ENCODE assay signal across 15 cellular contexts in genomic region chr2:233062946-233063268, GRCh38. TPM values are rescaled to one million over a fixed set of nuclear protein-coding genes. Genes with fewer than 3 reads are reported as not detected.
A peak's percentile ranks its signal among the peaks of the same experiment; 100 is the strongest.
DNase-seq lines count a peak whose midpoint lies in the region; ATAC-seq lines count a peak whose summit lies in the region.
"Had no signal": no experiment of that assay in that cellular context is flagged by ENCODE, and none has a peak within 500 bp of the region (broad histone marks: within the 10 kb centered on the region; RNA-seq: fewer than 3 reads in every experiment).

No MANE protein-coding gene starts in this region.

- H3K9me3 ChIP-seq in mononuclear cell (ENCODE audit: low read depth, low read length) (no peaks in the 10 kb centered on the region), MG63 (no peaks in the 10 kb centered on the region)

- ATAC-seq in stimulated activated naive CD8-positive, alpha-beta T cell treated with anti-CD3 and anti-CD28 coated beads, Interleukin-15, Interleukin-2, amounts not matched to agents 100 U/mL and 50 U/mL, for 24 hours = no peak
- no peak for ATAC-seq in GM21619 (IDR thresholded peaks at IDR 0.05; ENCODE audit: unreplicated experiment)
- no peak for ATAC-seq in GM21576 (IDR thresholded peaks at IDR 0.05; ENCODE audit: unreplicated experiment)

- H3K4me3 Mint-ChIP-seq in stimulated activated naive CD8-positive, alpha-beta T cell treated with anti-CD3 and anti-CD28 coated beads, Interleukin-15, Interleukin-2, amounts not matched to agents 100 ng/mL and 50 ng/mL, for 24 hours = peak overlapping the region; percentile 87
- H3K4me3 Mint-ChIP-seq in activated T-helper 1 cell treated with anti-CD3 and anti-CD28 coated beads, Interleukin-12 subunit alpha, Interleukin-12 subunit beta, Interleukin-2, Interleukin-4 antibody, amounts not matched to agents 30 ng/mL and 10 ng/mL and 1 ng/mL, durations not matched to agents 14 hours and 24 hours and 36 hours = peak overlapping the region; percentile 97

- no peaks in the 10 kb centered on the region for H3K36me3 ChIP-seq in MG63

- H3K9me3 Mint-ChIP-seq in stimulated activated naive CD8-positive, alpha-beta T cell treated with anti-CD3 and anti-CD28 coated beads, Interleukin-15, Interleukin-2, amounts not matched to agents 100 ng/mL and 50 ng/mL, for 24 hours = no peaks in the 10 kb centered on the region
- no peaks in the 10 kb centered on the region for H3K9me3 Mint-ChIP-seq in activated T-helper 1 cell treated with anti-CD3 and anti-CD28 coated beads, Interleukin-12 subunit alpha, Interleukin-12 subunit beta, Interleukin-2, Interleukin-4 antibody, amounts not matched to agents 30 ng/mL and 10 ng/mL and 1 ng/mL, durations not matched to agents 14 hours and 24 hours and 36 hours

- H3K27ac Mint-ChIP-seq in stimulated activated naive CD8-positive, alpha-beta T cell treated with anti-CD3 and anti-CD28 coated beads, Interleukin-15, Interleukin-2, amounts not matched to agents 100 ng/mL and 50 ng/mL, for 24 hours = peak overlapping the region; percentile 79
- peak overlapping the region; percentile 99 for H3K27ac Mint-ChIP-seq in activated T-helper 1 cell treated with anti-CD3 and anti-CD28 coated beads, Interleukin-12 subunit alpha, Interleukin-12 subunit beta, Interleukin-2, Interleukin-4 antibody, amounts not matched to agents 30 ng/mL and 10 ng/mL and 1 ng/mL, durations not matched to agents 14 hours and 24 hours and 36 hours

- peaks cover 28% of the 10 kb centered on the region for H3K36me3 Mint-ChIP-seq in stimulated activated naive CD8-positive, alpha-beta T cell treated with anti-CD3 and anti-CD28 coated beads, Interleukin-15, Interleukin-2, amounts not matched to agents 100 ng/mL and 50 ng/mL, for 24 hours (ENCODE audit: low read depth)
- H3K36me3 Mint-ChIP-seq in activated T-helper 1 cell treated with anti-CD3 and anti-CD28 coated beads, Interleukin-12 subunit alpha, Interleukin-12 subunit beta, Interleukin-2, Interleukin-4 antibody, amounts not matched to agents 30 ng/mL and 10 ng/mL and 1 ng/mL, durations not matched to agents 14 hours and 24 hours and 36 hours (ENCODE audit: low read depth) = peaks cover 27% of the 10 kb centered on the region

- H3K27me3 Mint-ChIP-seq in stimulated activated naive CD8-positive, alpha-beta T cell treated with anti-CD3 and anti-CD28 coated beads, Interleukin-15, Interleukin-2, amounts not matched to agents 100 ng/mL and 50 ng/mL, for 24 hours = no peaks in the 10 kb centered on the region
- H3K27me3 Mint-ChIP-seq in activated T-helper 1 cell treated with anti-CD3 and anti-CD28 coated beads, Interleukin-12 subunit alpha, Interleukin-12 subunit beta, Interleukin-2, Interleukin-4 antibody, amounts not matched to agents 30 ng/mL and 10 ng/mL and 1 ng/mL, durations not matched to agents 14 hours and 24 hours and 36 hours (ENCODE audit: insufficient read depth) = no peaks in the 10 kb centered on the region

- peaks cover 76% of the 10 kb centered on the region for H3K4me1 Mint-ChIP-seq in stimulated activated naive CD8-positive, alpha-beta T cell treated with anti-CD3 and anti-CD28 coated beads, Interleukin-15, Interleukin-2, amounts not matched to agents 100 ng/mL and 50 ng/mL, for 24 hours (ENCODE audit: low read depth)
- H3K4me1 Mint-ChIP-seq in activated T-helper 1 cell treated with anti-CD3 and anti-CD28 coated beads, Interleukin-12 subunit alpha, Interleukin-12 subunit beta, Interleukin-2, Interleukin-4 antibody, amounts not matched to agents 30 ng/mL and 10 ng/mL and 1 ng/mL, durations not matched to agents 14 hours and 24 hours and 36 hours (ENCODE audit: low read depth) = peaks cover 59% of the 10 kb centered on the region

- intact Hi-C loops in activated T-helper 1 cell treated with anti-CD3 and anti-CD28 coated beads, Interleukin-12 subunit alpha, Interleukin-12 subunit beta, Interleukin-2, Interleukin-4 antibody, amounts not matched to agents 30 ng/mL and 10 ng/mL and 1 ng/mL, durations not matched to agents 14 hours and 24 hours and 36 hours (cut with micrococcal nuclease) = no loop called here

- H3K4me3 ChIP-seq in mononuclear cell (ENCODE audit: low read length) (peak overlapping the region; percentile 97), MG63 (no peak overlapping the region)
- H3K4me3 ChIP-seq: K562 had no signal

- DNase-seq in stimulated activated naive CD8-positive, alpha-beta T cell treated with anti-CD3 and anti-CD28 coated beads, Interleukin-15, Interleukin-2, amounts not matched to agents 100 U/mL and 50 U/mL, for 24 hours = no peak
- DNase-seq in activated T-helper 1 cell treated with anti-CD3 and anti-CD28 coated beads, Interleukin-12 subunit alpha, Interleukin-12 subunit beta, Interleukin-2, Interleukin-4 antibody, amounts not matched to agents 30 ng/mL and 10 ng/mL and 1 ng/mL, durations not matched to agents 14 hours and 24 hours and 36 hours (ENCODE audit: low spot score) = no peak
- DNase-seq in activated gamma-delta T cell (lab: John Stamatoyannopoulos, UW) (no peak), MG63 (no peak)
- DNase-seq: HCEC 1CT, NCI-H2081 treated with DMSO at 0.1 percent for 48 hours had no signal

- no peaks in the 10 kb centered on the region for H3K27me3 ChIP-seq in mononuclear cell (ENCODE audit: insufficient read depth, low read length)
- no peaks in the 10 kb centered on the region for H3K27me3 ChIP-seq in MG63

- peaks cover 70% of the 10 kb centered on the region for H3K4me1 ChIP-seq in mononuclear cell (ENCODE audit: insufficient read depth, low read length)

RNA-seq across cellular contexts. Expression of gene INPP5D, which starts 2.8 kb away (rescaled TPM):
- total RNA-seq in activated T-helper 1 cell treated with anti-CD3 and anti-CD28 coated beads, Interleukin-12 subunit alpha, Interleukin-12 subunit beta, Interleukin-2, Interleukin-4 antibody, amounts not matched to agents 30 ng/mL and 10 ng/mL and 1 ng/mL, durations not matched to agents 14 hours and 24 hours and 36 hours = 60.9 and 61.2 TPM in 2 replicates
- total RNA-seq in mononuclear cell = 122 TPM
- not detected in 2 replicates for total RNA-seq in MG63 (2014; rRNA removed; shearing (Covaris generic); ENCODE audit: low replicate concordance)

RNA-seq across cellular contexts. Expression of gene NEU2, which starts 30.4 kb away (rescaled TPM):
- not detected in 2 replicates for total RNA-seq in activated T-helper 1 cell treated with anti-CD3 and anti-CD28 coated beads, Interleukin-12 subunit alpha, Interleukin-12 subunit beta, Interleukin-2, Interleukin-4 antibody, amounts not matched to agents 30 ng/mL and 10 ng/mL and 1 ng/mL, durations not matched to agents 14 hours and 24 hours and 36 hours
- total RNA-seq in mononuclear cell = not detected
- not detected in 2 replicates for total RNA-seq in MG63 (2014; rRNA removed; shearing (Covaris generic); ENCODE audit: low replicate concordance)
- total RNA-seq: dermis microvascular lymphatic vessel endothelial cell, K562, lung microvascular endothelial cell, renal cortical epithelial cell, urinary bladder had no signal

RNA-seq across cellular contexts. Expression of gene NGEF, which starts 49.9 kb away (rescaled TPM):
- 0.21 TPM in 1 of 2 replicates, not detected in the other for total RNA-seq in activated T-helper 1 cell treated with anti-CD3 and anti-CD28 coated beads, Interleukin-12 subunit alpha, Interleukin-12 subunit beta, Interleukin-2, Interleukin-4 antibody, amounts not matched to agents 30 ng/mL and 10 ng/mL and 1 ng/mL, durations not matched to agents 14 hours and 24 hours and 36 hours
- total RNA-seq in mononuclear cell = 0.21 TPM
- total RNA-seq in MG63 (2014; rRNA removed; shearing (Covaris generic); ENCODE audit: low replicate concordance) = 26.1 and 52.2 TPM in 2 replicates
- total RNA-seq: lung microvascular endothelial cell had no signal

Comparison
In these comparisons a context has a peak if more than half of its experiments do, and no peak if none do; other contexts are left out.
1. RNA of gene INPP5D, which starts 2.8 kb away (total RNA-seq): 122 TPM in mononuclear cell (single experiment) and 60.9 to 61.2 TPM in activated T-helper 1 cell treated with anti-CD3 and anti-CD28 coated beads, Interleukin-12 subunit alpha, Interleukin-12 subunit beta, Interleukin-2, Interleukin-4 antibody, amounts not matched to agents 30 ng/mL and 10 ng/mL and 1 ng/mL, durations not matched to agents 14 hours and 24 hours and 36 hours; not detected in MG63; every median in the first group is over 10 times any median in the second.
2. RNA of gene NGEF, which starts 49.9 kb away (total RNA-seq): 26.1 to 52.2 TPM in MG63; 0.21 TPM in mononuclear cell (single experiment) and 0.21 TPM in activated T-helper 1 cell treated with anti-CD3 and anti-CD28 coated beads, Interleukin-12 subunit alpha, Interleukin-12 subunit beta, Interleukin-2, Interleukin-4 antibody, amounts not matched to agents 30 ng/mL and 10 ng/mL and 1 ng/mL, durations not matched to agents 14 hours and 24 hours and 36 hours; every median in the first group is over 10 times any median in the second.